Comparison of ENCODE assay signal across 11 cellular contexts in genomic region chr7:130814753-130815152, GRCh38.
DNase-seq lines count a peak whose midpoint lies in the region; ATAC-seq and TF ChIP-seq lines count a peak whose summit lies in the region.
"Had no signal": no experiment of that assay in that cellular context is flagged by ENCODE, and none has a peak within 500 bp of the region (broad histone marks: within the 10 kb centered on the region; RNA-seq: fewer than 3 reads in every experiment).

No MANE protein-coding gene starts in this region.

- no peaks in the 10 kb centered on the region for H4K20me1 ChIP-seq in DND-41 (ENCODE audit: insufficient read depth, low read length)

- H3K36me3 ChIP-seq in DND-41 (ENCODE audit: insufficient read depth, low read length) = no peaks in the 10 kb centered on the region
- H3K36me3 ChIP-seq: Peyer's patch had no signal

- ATAC-seq in DND-41 (ENCODE audit: insufficient read depth, low read depth) = no peak
- ATAC-seq: activated naive CD8-positive, alpha-beta T cell treated with anti-CD3 and anti-CD28 coated beads, Interleukin-2, amount 50 U/mL, for 24 hours; stimulated activated naive B cell treated with anti-CD40 and anti-IgM and Interleukin-4, amounts not matched to agents 10 μg/mL and 1 μg/mL and 100 μg/mL, for 72 hours had no signal

- H3K27me3 ChIP-seq in DND-41 (ENCODE audit: insufficient read depth, low read length, poor library complexity) = no peaks in the 10 kb centered on the region
- no peaks in the 10 kb centered on the region for H3K27me3 ChIP-seq in HL-60 (ENCODE audit: insufficient read depth, poor library complexity, severe bottlenecking)
- H3K27me3 ChIP-seq: Peyer's patch had no signal

- no peak overlapping the region for H2AFZ ChIP-seq in DND-41 (ENCODE audit: low read depth, low read length)

- H3K9ac ChIP-seq in DND-41 (ENCODE audit: low read depth, low read length) = no peak overlapping the region

- DNase-seq in DND-41 (no peak), HL-60 (ENCODE audit: low read depth in 1 of 2, low spot score in 1 of 2) (no peak), amniotic epithelial cell (ENCODE audit: low read depth) (peak; percentile 39), lung microvascular endothelial cell (ENCODE audit: low read depth in 2 of 2) (peak; percentile 46 to 60), NCI-H774 (lab: John Stamatoyannopoulos, UW) (no peak), inferior parietal cortex (ENCODE audit: extremely low spot score) (no peak), putamen (ENCODE audit: low spot score) (no peak)
- no peak for DNase-seq in stimulated activated CD4-positive, alpha-beta T cell treated with anti-CD3 and anti-CD28 coated beads, Interleukin-4, amount 100 ng/mL, for 4 hours
- DNase-seq: activated naive CD8-positive, alpha-beta T cell treated with anti-CD3 and anti-CD28 coated beads, Interleukin-2, amount 50 U/mL, for 24 hours; Peyer's patch; stimulated activated naive B cell treated with anti-CD40 and anti-IgM and Interleukin-4, amounts not matched to agents 10 μg/mL and 1 μg/mL and 100 μg/mL, for 72 hours had no signal

- H3K27ac ChIP-seq in DND-41 (ENCODE audit: low read length) (no peak overlapping the region), HL-60 (replicated peaks) (no peak overlapping the region)
- H3K27ac ChIP-seq: Peyer's patch had no signal

- TF ChIP-seq CTCF in DND-41 (IDR thresholded peaks at IDR 0.05; ENCODE audit: borderline replicate concordance, extremely low read depth, low read length, poor library complexity, severe bottlenecking) = peak; percentile 46
- TF ChIP-seq CTCF in HL-60 (IDR thresholded peaks at IDR 0.05; ENCODE audit: insufficient read depth, low read length) = peak; percentile 9

- H3K4me1 ChIP-seq in DND-41 (ENCODE audit: insufficient read depth, low read length) = no peaks in the 10 kb centered on the region
- H3K4me1 ChIP-seq: Peyer's patch had no signal

- H3K9me3 ChIP-seq in DND-41 (ENCODE audit: insufficient read depth, low read length, severe bottlenecking) = no peaks in the 10 kb centered on the region
- H3K9me3 ChIP-seq: Peyer's patch had no signal

- no peaks in the 10 kb centered on the region for H3K79me2 ChIP-seq in DND-41 (ENCODE audit: insufficient read depth, low read length)

- no peak overlapping the region for H3K4me3 ChIP-seq in DND-41 (ENCODE audit: low read depth in 1 of 2, low read length in 2 of 2)
- no peak overlapping the region for H3K4me3 ChIP-seq in HL-60 (replicated peaks; ENCODE audit: insufficient read depth, low read length)
- H3K4me3 ChIP-seq: Peyer's patch had no signal

- no peak overlapping the region for H3K4me2 ChIP-seq in DND-41 (ENCODE audit: insufficient read depth, low read length)

Comparison
In these comparisons a context has a peak if more than half of its experiments do, and no peak if none do; other contexts are left out.
1. DNase-seq: peak in amniotic epithelial cell (single experiment) and lung microvascular endothelial cell (2 of 2); none in DND-41 (single experiment), HL-60 (0 of 2), NCI-H774 (single experiment), inferior parietal cortex (single experiment), putamen (single experiment) and stimulated activated CD4-positive, alpha-beta T cell treated with anti-CD3 and anti-CD28 coated beads, Interleukin-4, amount 100 ng/mL, for 4 hours (0 of 2).